In the genomic region with DNA sequence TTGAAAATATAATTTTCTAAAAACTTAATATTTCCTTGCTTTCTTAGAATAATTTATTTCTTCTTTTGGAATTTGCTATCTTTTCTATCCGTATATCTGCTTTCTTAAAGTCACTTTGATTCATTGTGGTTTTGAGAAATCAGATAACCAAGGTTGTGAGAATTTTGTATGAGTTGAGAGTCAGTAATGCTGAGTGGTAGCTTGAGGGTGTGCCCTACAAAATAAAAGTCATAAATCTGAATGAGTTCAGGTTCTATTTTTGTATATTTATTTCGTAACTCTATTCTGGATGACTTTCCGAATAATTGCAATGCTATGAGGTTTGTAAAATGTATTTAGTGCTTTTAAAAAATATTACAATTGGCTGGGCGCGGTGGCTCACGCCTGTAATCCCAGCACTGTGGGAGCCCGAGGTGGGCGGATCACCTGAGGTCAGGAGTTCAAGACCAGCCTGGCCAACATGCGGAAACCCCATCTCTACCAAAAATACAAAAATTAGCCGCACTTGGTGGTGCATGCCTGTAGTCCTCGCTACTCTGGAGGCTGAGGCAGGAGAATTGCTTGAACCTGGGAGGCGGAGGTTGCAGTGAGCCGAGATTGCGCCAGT, we compare ENCODE assay signal across 1 cellular context.
TF ChIP-seq lines count a peak whose summit lies in the region.

No MANE protein-coding gene starts in this region.

TF ChIP-seq in GM23338, 12 proteins besides CTCF, POLR2A, EP300 and RAD21 (continued from another document):
- TF ChIP-seq, protein P1, sequence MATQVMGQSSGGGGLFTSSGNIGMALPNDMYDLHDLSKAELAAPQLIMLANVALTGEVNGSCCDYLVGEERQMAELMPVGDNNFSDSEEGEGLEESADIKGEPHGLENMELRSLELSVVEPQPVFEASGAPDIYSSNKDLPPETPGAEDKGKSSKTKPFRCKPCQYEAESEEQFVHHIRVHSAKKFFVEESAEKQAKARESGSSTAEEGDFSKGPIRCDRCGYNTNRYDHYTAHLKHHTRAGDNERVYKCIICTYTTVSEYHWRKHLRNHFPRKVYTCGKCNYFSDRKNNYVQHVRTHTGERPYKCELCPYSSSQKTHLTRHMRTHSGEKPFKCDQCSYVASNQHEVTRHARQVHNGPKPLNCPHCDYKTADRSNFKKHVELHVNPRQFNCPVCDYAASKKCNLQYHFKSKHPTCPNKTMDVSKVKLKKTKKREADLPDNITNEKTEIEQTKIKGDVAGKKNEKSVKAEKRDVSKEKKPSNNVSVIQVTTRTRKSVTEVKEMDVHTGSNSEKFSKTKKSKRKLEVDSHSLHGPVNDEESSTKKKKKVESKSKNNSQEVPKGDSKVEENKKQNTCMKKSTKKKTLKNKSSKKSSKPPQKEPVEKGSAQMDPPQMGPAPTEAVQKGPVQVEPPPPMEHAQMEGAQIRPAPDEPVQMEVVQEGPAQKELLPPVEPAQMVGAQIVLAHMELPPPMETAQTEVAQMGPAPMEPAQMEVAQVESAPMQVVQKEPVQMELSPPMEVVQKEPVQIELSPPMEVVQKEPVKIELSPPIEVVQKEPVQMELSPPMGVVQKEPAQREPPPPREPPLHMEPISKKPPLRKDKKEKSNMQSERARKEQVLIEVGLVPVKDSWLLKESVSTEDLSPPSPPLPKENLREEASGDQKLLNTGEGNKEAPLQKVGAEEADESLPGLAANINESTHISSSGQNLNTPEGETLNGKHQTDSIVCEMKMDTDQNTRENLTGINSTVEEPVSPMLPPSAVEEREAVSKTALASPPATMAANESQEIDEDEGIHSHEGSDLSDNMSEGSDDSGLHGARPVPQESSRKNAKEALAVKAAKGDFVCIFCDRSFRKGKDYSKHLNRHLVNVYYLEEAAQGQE (IDR thresholded peaks at IDR 0.05; ENCODE audit: unreplicated experiment): no peak
